ENCODE assay signal across 10 cellular contexts in genomic region chr2:10041711-10042110, GRCh38. TPM values are rescaled to one million over a fixed set of nuclear protein-coding genes. Genes with fewer than 3 reads are reported as not detected.
A peak's percentile ranks its signal among the peaks of the same experiment; 100 is the strongest.
DNase-seq lines count a peak whose midpoint lies in the region; ATAC-seq and TF ChIP-seq lines count a peak whose summit lies in the region.
"Had no signal": no experiment of that assay in that cellular context is flagged by ENCODE, and none has a peak within 500 bp of the region (broad histone marks: within the 10 kb centered on the region; RNA-seq: fewer than 3 reads in every experiment).

No MANE protein-coding gene starts in this region.

- H3K9me3 ChIP-seq in muscle layer of duodenum (ENCODE audit: control insufficient read depth in 1 of 2, low read length in 2 of 2) (no peaks in the 10 kb centered on the region), transverse colon (no peaks in the 10 kb centered on the region)

- WGBS in transverse colon (ENCODE audit: low coverage in 1 of 2), 2 donors = 91 to 98% methylated on average over 11 to 14 of the region's 14 CpGs

- in situ Hi-C loops in transverse colon (cut with MboI; ENCODE audit: low pct_ligation_motif_present in 1 of 4, low pct_unique_long_range_greater_than_20kb in 1 of 4, low sequenced_read_pairs in 3 of 4) = loop anchor here in 2 of 4 donors (10.0 kb wide), 1 partner anchor 237 kb away; no protein-coding TSS in a partner anchor

- peaks cover 0 to 2% of the 10 kb centered on the region in 2 donors for H3K36me3 Mint-ChIP-seq in activated T-cell treated with anti-CD3 and anti-CD28 coated beads, Interleukin-2, amount 50 U/mL, for 72 hours (ENCODE audit: insufficient read depth in 2 of 2)

- H3K36me3 ChIP-seq in muscle layer of duodenum (ENCODE audit: control insufficient read depth in 1 of 2, insufficient read depth in 2 of 2, low read length in 2 of 2) = no peaks in the 10 kb centered on the region
- H3K36me3 ChIP-seq in transverse colon = no peaks in the 10 kb centered on the region

- H3K27me3 ChIP-seq in muscle layer of duodenum (ENCODE audit: low read depth, low read length) = no peaks in the 10 kb centered on the region
- H3K27me3 ChIP-seq in transverse colon = no peaks in the 10 kb centered on the region

- peaks cover 21% of the 10 kb centered on the region for H3K27me3 Mint-ChIP-seq in activated T-cell treated with anti-CD3 and anti-CD28 coated beads, Interleukin-2, amount 50 U/mL, for 72 hours (ENCODE audit: low read depth)

- no peak for DNase-seq in activated T-cell treated with anti-CD3 and anti-CD28 coated beads, Interleukin-2, amount 50 U/mL, for 72 hours
- no peak for DNase-seq in activated T-cell treated with anti-CD3 and anti-CD28 coated beads, Interleukin-2, amount 50 U/mL, for 48 hours
- no peak for DNase-seq in coronary artery (ENCODE audit: low spot score)
- DNase-seq in transverse colon = no peak
- no peak for DNase-seq in SKM-1 (lab: John Stamatoyannopoulos, UW; ENCODE audit: unreplicated experiment)
- no peak for DNase-seq in stimulated activated naive CD4-positive, alpha-beta T cell treated with Interleukin-2 at 50 U/mL for 16 hours (lab: John Stamatoyannopoulos, UW)
- no peak for DNase-seq in NCI-H748 (lab: John Stamatoyannopoulos, UW; ENCODE audit: unreplicated experiment)
- DNase-seq: GDM1, left colon had no signal

- H3K4me1 Mint-ChIP-seq in activated T-cell treated with anti-CD3 and anti-CD28 coated beads, Interleukin-2, amount 50 U/mL, for 72 hours (ENCODE audit: low read depth) = peaks cover 13% of the 10 kb centered on the region

- H3K27ac ChIP-seq in coronary artery = peak overlapping the region; percentile 87 to 100
- H3K27ac ChIP-seq in muscle layer of duodenum (ENCODE audit: low read length) = peak overlapping the region; percentile 84
- H3K27ac ChIP-seq in transverse colon = peak overlapping the region; percentile 86 to 96 (median 90)

- no peak for TF ChIP-seq POLR2A in transverse colon (IDR thresholded peaks at IDR 0.05)

- no peak overlapping the region for H3K27ac Mint-ChIP-seq in activated T-cell treated with anti-CD3 and anti-CD28 coated beads, Interleukin-2, amount 50 U/mL, for 72 hours

- peaks cover 4 to 44% of the 10 kb centered on the region in 2 donors for H3K4me1 ChIP-seq in muscle layer of duodenum (ENCODE audit: control insufficient read depth in 1 of 2, insufficient read depth in 2 of 2, low read length in 2 of 2)
- H3K4me1 ChIP-seq in transverse colon = peaks cover 17 to 59% (median 40%) of the 10 kb centered on the region in 4 donors

- no peak for ATAC-seq in activated T-cell treated with anti-CD3 and anti-CD28 coated beads, Interleukin-2, amount 50 U/mL, for 72 hours (replicated peaks in 1 of 2)
- ATAC-seq: left colon had no signal

- TF ChIP-seq CTCF in coronary artery (IDR thresholded peaks at IDR 0.05) (no peak), transverse colon (IDR thresholded peaks at IDR 0.05) (no peak)

- intact Hi-C loops in transverse colon (cut with DNase I; ENCODE audit: low total_unique reads) = no loop called here

- no peak for TF ChIP-seq EP300 in transverse colon (IDR thresholded peaks at IDR 0.05; ENCODE audit: low read depth)

- H3K9me3 Mint-ChIP-seq in activated T-cell treated with anti-CD3 and anti-CD28 coated beads, Interleukin-2, amount 50 U/mL, for 72 hours = no peaks in the 10 kb centered on the region

- H3K4me3 Mint-ChIP-seq in activated T-cell treated with anti-CD3 and anti-CD28 coated beads, Interleukin-2, amount 50 U/mL, for 72 hours = peak overlapping the region; percentile 3 to 85

- H3K4me3 ChIP-seq in coronary artery (peak overlapping the region; percentile 93), muscle layer of duodenum (ENCODE audit: low read depth in 1 of 2, low read length in 2 of 2) (peak overlapping the region in 1 of 2 donors; percentile 59), transverse colon (no peak overlapping the region)

RNA-seq across cellular contexts. Expression of gene KLF11, which starts 1.6 kb away (rescaled TPM):
- total RNA-seq in activated T-cell treated with anti-CD3 and anti-CD28 coated beads, Interleukin-2, amount 50 U/mL, for 72 hours = 10 to 100 TPM in 1 of 2 donors, 1 to 10 TPM in 1; 5.9 to 11.0 TPM
- 10 to 100 TPM in 2 of 4 donors, 1 to 10 TPM in 2; 6.6 to 17.0 (median 10.5) TPM for total RNA-seq in transverse colon

RNA-seq across cellular contexts. Expression of gene CYS1, which starts 38.5 kb away (rescaled TPM):
- under 1 TPM; 0.46 to 0.81 TPM for total RNA-seq in activated T-cell treated with anti-CD3 and anti-CD28 coated beads, Interleukin-2, amount 50 U/mL, for 72 hours
- 1 to 10 TPM; 1.1 to 7.4 (median 2.0) TPM for total RNA-seq in transverse colon
